1 cellular context compared by ENCODE assay signal in the genomic region with DNA sequence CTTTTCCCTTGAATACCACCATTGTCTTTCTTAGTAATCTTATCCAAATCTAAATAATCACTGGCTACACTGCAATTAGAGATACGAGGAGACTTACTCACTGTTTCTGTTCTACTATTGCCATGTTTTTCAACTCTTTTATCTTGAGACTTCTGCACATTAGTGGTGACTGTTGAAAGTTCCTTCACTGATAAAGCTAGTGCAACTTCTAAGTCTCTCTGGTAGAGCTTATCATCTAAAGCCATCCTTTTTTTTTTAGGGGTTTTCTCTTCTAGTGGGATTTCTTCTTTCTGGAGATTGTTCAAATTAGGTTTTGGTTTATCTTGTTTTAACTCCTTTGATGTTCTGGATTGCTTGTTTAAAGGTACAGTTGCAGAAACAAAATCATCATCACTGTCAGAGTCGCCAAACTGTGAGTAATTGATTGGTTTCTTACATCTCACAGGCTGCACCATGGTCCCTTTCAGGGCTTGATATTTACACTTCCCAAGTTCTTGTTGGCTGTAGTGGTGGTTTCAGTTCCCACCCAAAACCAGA.
TF ChIP-seq lines count a peak whose summit lies in the region.

No MANE protein-coding gene starts in this region.

TF ChIP-seq in K562, 482 proteins besides CTCF, POLR2A, EP300 and RAD21 (continued from another document and continues in another):
- TF ChIP-seq, protein P1, sequence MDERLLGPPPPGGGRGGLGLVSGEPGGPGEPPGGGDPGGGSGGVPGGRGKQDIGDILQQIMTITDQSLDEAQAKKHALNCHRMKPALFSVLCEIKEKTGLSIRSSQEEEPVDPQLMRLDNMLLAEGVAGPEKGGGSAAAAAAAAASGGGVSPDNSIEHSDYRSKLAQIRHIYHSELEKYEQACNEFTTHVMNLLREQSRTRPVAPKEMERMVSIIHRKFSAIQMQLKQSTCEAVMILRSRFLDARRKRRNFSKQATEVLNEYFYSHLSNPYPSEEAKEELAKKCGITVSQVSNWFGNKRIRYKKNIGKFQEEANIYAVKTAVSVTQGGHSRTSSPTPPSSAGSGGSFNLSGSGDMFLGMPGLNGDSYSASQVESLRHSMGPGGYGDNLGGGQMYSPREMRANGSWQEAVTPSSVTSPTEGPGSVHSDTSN (CRISPR knock-in tag; IDR thresholded peaks at IDR 0.05; ENCODE audit: low read depth), result no peak
- TF ChIP-seq, protein P1 (tag; conservative IDR thresholded peaks at IDR 0.05; ENCODE audit: low read depth), result peak; percentile 32; the same call in 1 of the 2 replicates
- TF ChIP-seq, protein P2, sequence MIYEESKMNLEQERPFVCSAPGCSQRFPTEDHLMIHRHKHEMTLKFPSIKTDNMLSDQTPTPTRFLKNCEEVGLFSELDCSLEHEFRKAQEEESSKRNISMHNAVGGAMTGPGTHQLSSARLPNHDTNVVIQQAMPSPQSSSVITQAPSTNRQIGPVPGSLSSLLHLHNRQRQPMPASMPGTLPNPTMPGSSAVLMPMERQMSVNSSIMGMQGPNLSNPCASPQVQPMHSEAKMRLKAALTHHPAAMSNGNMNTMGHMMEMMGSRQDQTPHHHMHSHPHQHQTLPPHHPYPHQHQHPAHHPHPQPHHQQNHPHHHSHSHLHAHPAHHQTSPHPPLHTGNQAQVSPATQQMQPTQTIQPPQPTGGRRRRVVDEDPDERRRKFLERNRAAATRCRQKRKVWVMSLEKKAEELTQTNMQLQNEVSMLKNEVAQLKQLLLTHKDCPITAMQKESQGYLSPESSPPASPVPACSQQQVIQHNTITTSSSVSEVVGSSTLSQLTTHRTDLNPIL (CRISPR knock-in tag; IDR thresholded peaks at IDR 0.05), result no peak
- TF ChIP-seq DPF2 (IDR thresholded peaks at IDR 0.05) (peak; percentile 91), ZNF551 (CRISPR knock-in tag; IDR thresholded peaks at IDR 0.05) (no peak), ETS2 (tag; IDR thresholded peaks at IDR 0.05; ENCODE audit: borderline replicate concordance, poor library complexity, severe bottlenecking) (no peak), ZNF695 (CRISPR knock-in tag; IDR thresholded peaks at IDR 0.05) (no peak), HDAC8 (tag; IDR thresholded peaks at IDR 0.05) (no peak), SNIP1 (IDR thresholded peaks at IDR 0.05; ENCODE audit: low read depth) (no peak), ZSCAN29 (IDR thresholded peaks at IDR 0.05) (no peak), MAZ (CRISPR knock-in tag; conservative IDR thresholded peaks at IDR 0.05 in 1 of 2, IDR thresholded peaks at IDR 0.05 in 1 of 2) (no peak), ZNF124 (CRISPR knock-in tag; IDR thresholded peaks at IDR 0.05) (no peak), FOS (IDR thresholded peaks at IDR 0.05; ENCODE audit: extremely low read depth, insufficient read length) (no peak), NFIX (CRISPR knock-in tag; IDR thresholded peaks at IDR 0.05; ENCODE audit: low read depth) (no peak), ELF2 (CRISPR knock-in tag; IDR thresholded peaks at IDR 0.05) (no peak), POLR3A (IDR thresholded peaks at IDR 0.05; ENCODE audit: borderline replicate concordance, extremely low read depth, insufficient read depth, insufficient read length) (no peak), RB1 (IDR thresholded peaks at IDR 0.05; ENCODE audit: low read depth) (no peak), CXXC5 (CRISPR knock-in tag; IDR thresholded peaks at IDR 0.05) (peak; percentile 58; the same call in 1 of the 2 replicates), ILF3 (IDR thresholded peaks at IDR 0.05; ENCODE audit: borderline replicate concordance) (no peak), ASH1L (IDR thresholded peaks at IDR 0.05; ENCODE audit: borderline replicate concordance, low read depth, partially characterized antibody) (no peak), GABPB1 (CRISPR knock-in tag; IDR thresholded peaks at IDR 0.05) (no peak), PHF8 (IDR thresholded peaks at IDR 0.05; ENCODE audit: borderline replicate concordance, low read length) (no peak), KAT7 (CRISPR knock-in tag; IDR thresholded peaks at IDR 0.05; ENCODE audit: borderline replicate concordance) (no peak), ZNF780A (CRISPR knock-in tag; IDR thresholded peaks at IDR 0.05) (no peak), NUFIP1 (IDR thresholded peaks at IDR 0.05; ENCODE audit: partially characterized antibody) (no peak), CBFA2T3 (IDR thresholded peaks at IDR 0.05) (peak; percentile 97), SMARCA4 (IDR thresholded peaks at IDR 0.05) (peak; percentile 91), RUNX1 (IDR thresholded peaks at IDR 0.05; ENCODE audit: low read depth) (no peak), KDM1A (IDR thresholded peaks at IDR 0.05) (peak; percentile 96 to 97), ZFX (CRISPR knock-in tag; IDR thresholded peaks at IDR 0.05) (no peak), ZNF766 (CRISPR knock-in tag; conservative IDR thresholded peaks at IDR 0.05) (peak; percentile 58; the same call in 1 of the 2 replicates), NR2C1 (IDR thresholded peaks at IDR 0.05) (no peak), NR2C1 (tag; IDR thresholded peaks at IDR 0.05) (no peak), ZNF232 (CRISPR knock-in tag; IDR thresholded peaks at IDR 0.05) (no peak), CREM (IDR thresholded peaks at IDR 0.05; ENCODE audit: low read depth) (no peak)
- TF ChIP-seq, protein P3, sequence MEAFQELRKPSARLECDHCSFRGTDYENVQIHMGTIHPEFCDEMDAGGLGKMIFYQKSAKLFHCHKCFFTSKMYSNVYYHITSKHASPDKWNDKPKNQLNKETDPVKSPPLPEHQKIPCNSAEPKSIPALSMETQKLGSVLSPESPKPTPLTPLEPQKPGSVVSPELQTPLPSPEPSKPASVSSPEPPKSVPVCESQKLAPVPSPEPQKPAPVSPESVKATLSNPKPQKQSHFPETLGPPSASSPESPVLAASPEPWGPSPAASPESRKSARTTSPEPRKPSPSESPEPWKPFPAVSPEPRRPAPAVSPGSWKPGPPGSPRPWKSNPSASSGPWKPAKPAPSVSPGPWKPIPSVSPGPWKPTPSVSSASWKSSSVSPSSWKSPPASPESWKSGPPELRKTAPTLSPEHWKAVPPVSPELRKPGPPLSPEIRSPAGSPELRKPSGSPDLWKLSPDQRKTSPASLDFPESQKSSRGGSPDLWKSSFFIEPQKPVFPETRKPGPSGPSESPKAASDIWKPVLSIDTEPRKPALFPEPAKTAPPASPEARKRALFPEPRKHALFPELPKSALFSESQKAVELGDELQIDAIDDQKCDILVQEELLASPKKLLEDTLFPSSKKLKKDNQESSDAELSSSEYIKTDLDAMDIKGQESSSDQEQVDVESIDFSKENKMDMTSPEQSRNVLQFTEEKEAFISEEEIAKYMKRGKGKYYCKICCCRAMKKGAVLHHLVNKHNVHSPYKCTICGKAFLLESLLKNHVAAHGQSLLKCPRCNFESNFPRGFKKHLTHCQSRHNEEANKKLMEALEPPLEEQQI (IDR thresholded peaks at IDR 0.05), result peak; percentile 72; the same call in 1 of the 2 replicates
- TF ChIP-seq, protein P4, sequence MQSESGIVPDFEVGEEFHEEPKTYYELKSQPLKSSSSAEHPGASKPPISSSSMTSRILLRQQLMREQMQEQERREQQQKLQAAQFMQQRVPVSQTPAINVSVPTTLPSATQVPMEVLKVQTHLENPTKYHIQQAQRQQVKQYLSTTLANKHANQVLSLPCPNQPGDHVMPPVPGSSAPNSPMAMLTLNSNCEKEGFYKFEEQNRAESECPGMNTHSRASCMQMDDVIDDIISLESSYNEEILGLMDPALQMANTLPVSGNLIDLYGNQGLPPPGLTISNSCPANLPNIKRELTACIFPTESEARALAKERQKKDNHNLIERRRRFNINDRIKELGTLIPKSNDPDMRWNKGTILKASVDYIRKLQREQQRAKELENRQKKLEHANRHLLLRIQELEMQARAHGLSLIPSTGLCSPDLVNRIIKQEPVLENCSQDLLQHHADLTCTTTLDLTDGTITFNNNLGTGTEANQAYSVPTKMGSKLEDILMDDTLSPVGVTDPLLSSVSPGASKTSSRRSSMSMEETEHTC (IDR thresholded peaks at IDR 0.05), result no peak
- TF ChIP-seq, protein P5, sequence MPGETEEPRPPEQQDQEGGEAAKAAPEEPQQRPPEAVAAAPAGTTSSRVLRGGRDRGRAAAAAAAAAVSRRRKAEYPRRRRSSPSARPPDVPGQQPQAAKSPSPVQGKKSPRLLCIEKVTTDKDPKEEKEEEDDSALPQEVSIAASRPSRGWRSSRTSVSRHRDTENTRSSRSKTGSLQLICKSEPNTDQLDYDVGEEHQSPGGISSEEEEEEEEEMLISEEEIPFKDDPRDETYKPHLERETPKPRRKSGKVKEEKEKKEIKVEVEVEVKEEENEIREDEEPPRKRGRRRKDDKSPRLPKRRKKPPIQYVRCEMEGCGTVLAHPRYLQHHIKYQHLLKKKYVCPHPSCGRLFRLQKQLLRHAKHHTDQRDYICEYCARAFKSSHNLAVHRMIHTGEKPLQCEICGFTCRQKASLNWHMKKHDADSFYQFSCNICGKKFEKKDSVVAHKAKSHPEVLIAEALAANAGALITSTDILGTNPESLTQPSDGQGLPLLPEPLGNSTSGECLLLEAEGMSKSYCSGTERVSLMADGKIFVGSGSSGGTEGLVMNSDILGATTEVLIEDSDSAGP (CRISPR knock-in tag; IDR thresholded peaks at IDR 0.05), result no peak
- TF ChIP-seq, protein P6, sequence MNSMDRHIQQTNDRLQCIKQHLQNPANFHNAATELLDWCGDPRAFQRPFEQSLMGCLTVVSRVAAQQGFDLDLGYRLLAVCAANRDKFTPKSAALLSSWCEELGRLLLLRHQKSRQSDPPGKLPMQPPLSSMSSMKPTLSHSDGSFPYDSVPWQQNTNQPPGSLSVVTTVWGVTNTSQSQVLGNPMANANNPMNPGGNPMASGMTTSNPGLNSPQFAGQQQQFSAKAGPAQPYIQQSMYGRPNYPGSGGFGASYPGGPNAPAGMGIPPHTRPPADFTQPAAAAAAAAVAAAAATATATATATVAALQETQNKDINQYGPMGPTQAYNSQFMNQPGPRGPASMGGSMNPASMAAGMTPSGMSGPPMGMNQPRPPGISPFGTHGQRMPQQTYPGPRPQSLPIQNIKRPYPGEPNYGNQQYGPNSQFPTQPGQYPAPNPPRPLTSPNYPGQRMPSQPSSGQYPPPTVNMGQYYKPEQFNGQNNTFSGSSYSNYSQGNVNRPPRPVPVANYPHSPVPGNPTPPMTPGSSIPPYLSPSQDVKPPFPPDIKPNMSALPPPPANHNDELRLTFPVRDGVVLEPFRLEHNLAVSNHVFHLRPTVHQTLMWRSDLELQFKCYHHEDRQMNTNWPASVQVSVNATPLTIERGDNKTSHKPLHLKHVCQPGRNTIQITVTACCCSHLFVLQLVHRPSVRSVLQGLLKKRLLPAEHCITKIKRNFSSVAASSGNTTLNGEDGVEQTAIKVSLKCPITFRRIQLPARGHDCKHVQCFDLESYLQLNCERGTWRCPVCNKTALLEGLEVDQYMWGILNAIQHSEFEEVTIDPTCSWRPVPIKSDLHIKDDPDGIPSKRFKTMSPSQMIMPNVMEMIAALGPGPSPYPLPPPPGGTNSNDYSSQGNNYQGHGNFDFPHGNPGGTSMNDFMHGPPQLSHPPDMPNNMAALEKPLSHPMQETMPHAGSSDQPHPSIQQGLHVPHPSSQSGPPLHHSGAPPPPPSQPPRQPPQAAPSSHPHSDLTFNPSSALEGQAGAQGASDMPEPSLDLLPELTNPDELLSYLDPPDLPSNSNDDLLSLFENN (IDR thresholded peaks at IDR 0.05; ENCODE audit: low read depth in 2 of 2, low read length in 2 of 2), result 0 out of 4 replicates have a peak, but pooled peaks of 1 of the 2 experiments have one; percentile 28
- TF ChIP-seq, protein P7, sequence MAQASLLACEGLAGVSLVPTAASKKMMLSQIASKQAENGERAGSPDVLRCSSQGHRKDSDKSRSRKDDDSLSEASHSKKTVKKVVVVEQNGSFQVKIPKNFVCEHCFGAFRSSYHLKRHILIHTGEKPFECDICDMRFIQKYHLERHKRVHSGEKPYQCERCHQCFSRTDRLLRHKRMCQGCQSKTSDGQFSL (CRISPR knock-in tag; IDR thresholded peaks at IDR 0.05), result no peak
- TF ChIP-seq, protein P7 (tag; IDR thresholded peaks at IDR 0.05), result no peak
- TF ChIP-seq, protein P8, sequence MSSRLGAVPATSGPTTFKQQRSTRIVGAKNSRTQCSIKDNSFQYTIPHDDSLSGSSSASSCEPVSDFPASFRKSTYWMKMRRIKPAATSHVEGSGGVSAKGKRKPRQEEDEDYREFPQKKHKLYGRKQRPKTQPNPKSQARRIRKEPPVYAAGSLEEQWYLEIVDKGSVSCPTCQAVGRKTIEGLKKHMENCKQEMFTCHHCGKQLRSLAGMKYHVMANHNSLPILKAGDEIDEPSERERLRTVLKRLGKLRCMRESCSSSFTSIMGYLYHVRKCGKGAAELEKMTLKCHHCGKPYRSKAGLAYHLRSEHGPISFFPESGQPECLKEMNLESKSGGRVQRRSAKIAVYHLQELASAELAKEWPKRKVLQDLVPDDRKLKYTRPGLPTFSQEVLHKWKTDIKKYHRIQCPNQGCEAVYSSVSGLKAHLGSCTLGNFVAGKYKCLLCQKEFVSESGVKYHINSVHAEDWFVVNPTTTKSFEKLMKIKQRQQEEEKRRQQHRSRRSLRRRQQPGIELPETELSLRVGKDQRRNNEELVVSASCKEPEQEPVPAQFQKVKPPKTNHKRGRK (tag; IDR thresholded peaks at IDR 0.05), result no peak
- TF ChIP-seq, protein P9, sequence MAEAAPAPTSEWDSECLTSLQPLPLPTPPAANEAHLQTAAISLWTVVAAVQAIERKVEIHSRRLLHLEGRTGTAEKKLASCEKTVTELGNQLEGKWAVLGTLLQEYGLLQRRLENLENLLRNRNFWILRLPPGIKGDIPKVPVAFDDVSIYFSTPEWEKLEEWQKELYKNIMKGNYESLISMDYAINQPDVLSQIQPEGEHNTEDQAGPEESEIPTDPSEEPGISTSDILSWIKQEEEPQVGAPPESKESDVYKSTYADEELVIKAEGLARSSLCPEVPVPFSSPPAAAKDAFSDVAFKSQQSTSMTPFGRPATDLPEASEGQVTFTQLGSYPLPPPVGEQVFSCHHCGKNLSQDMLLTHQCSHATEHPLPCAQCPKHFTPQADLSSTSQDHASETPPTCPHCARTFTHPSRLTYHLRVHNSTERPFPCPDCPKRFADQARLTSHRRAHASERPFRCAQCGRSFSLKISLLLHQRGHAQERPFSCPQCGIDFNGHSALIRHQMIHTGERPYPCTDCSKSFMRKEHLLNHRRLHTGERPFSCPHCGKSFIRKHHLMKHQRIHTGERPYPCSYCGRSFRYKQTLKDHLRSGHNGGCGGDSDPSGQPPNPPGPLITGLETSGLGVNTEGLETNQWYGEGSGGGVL (CRISPR knock-in tag; IDR thresholded peaks at IDR 0.05), result no peak
- TF ChIP-seq, protein P10, sequence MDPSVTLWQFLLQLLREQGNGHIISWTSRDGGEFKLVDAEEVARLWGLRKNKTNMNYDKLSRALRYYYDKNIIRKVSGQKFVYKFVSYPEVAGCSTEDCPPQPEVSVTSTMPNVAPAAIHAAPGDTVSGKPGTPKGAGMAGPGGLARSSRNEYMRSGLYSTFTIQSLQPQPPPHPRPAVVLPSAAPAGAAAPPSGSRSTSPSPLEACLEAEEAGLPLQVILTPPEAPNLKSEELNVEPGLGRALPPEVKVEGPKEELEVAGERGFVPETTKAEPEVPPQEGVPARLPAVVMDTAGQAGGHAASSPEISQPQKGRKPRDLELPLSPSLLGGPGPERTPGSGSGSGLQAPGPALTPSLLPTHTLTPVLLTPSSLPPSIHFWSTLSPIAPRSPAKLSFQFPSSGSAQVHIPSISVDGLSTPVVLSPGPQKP (CRISPR knock-in tag; IDR thresholded peaks at IDR 0.05), result no peak
